Comparison of ENCODE assay signal across 9 cellular contexts in genomic region chr3:136802481-136802996, GRCh38. TPM values are rescaled to one million over a fixed set of nuclear protein-coding genes. Genes with fewer than 3 reads are reported as not detected.
A peak's percentile ranks its signal among the peaks of the same experiment; 100 is the strongest.
DNase-seq lines count a peak whose midpoint lies in the region; ATAC-seq and TF ChIP-seq lines count a peak whose summit lies in the region.
"Had no signal": no experiment of that assay in that cellular context is flagged by ENCODE, and none has a peak within 500 bp of the region (broad histone marks: within the 10 kb centered on the region; RNA-seq: fewer than 3 reads in every experiment).

No MANE protein-coding gene starts in this region.

- H3K27ac Mint-ChIP-seq in Calu3 (ENCODE audit: unreplicated experiment) = peak overlapping the region; percentile 98
- H3K27ac Mint-ChIP-seq in naive thymus-derived CD8-positive, alpha-beta T cell = peak overlapping the region in 1 of 10 donors; percentile 2
- no peak overlapping the region for H3K27ac Mint-ChIP-seq in CD14-positive monocyte

- H3K27ac ChIP-seq in body of pancreas (peak overlapping the region; percentile 25 to 79 (median 40)), right lobe of liver (peak overlapping the region in 1 of 3 donors; percentile 13)

- H3K36me3 Mint-ChIP-seq in Calu3 (ENCODE audit: insufficient read depth, unreplicated experiment) (peaks cover 9% of the 10 kb centered on the region), CD14-positive monocyte (no peaks in the 10 kb centered on the region)
- no peaks in the 10 kb centered on the region for H3K36me3 Mint-ChIP-seq in naive thymus-derived CD8-positive, alpha-beta T cell

- H3K9me3 ChIP-seq in body of pancreas = no peaks in the 10 kb centered on the region
- H3K9me3 ChIP-seq in right lobe of liver = no peaks in the 10 kb centered on the region

- CTCF ChIA-PET in Calu3 (lab: Charles Lee) = interaction anchor here (0.7 to 1.5 kb wide), 7 partner anchors 15 to 212 kb away, joined by 3 to 14 read pairs (median 5); partner anchors contain the start of genes NCK1 and STAG1

- H3K4me3 Mint-ChIP-seq in Calu3 (ENCODE audit: low read depth, unreplicated experiment) (peak overlapping the region; percentile 64), CD14-positive monocyte (no peak overlapping the region)
- H3K4me3 Mint-ChIP-seq in naive thymus-derived CD8-positive, alpha-beta T cell = no peak overlapping the region
- H3K4me3 Mint-ChIP-seq: CD8-positive, alpha-beta memory T cell had no signal

- intact Hi-C loops in Calu3 (cut with micrococcal nuclease; ENCODE audit: unreplicated experiment) (loop anchor here (1.0 kb wide), 1 partner anchor 16 kb away; no protein-coding TSS in a partner anchor), body of pancreas (cut with DNase I) (no loop called here), right lobe of liver (cut with DNase I) (no loop called here), CD14-positive monocyte (cut with micrococcal nuclease) (no loop called here)

- peaks cover 26% of the 10 kb centered on the region for H3K4me1 ChIP-seq in body of pancreas
- H3K4me1 ChIP-seq in right lobe of liver = no peaks in the 10 kb centered on the region

- DNase-seq in Calu3 (peak; percentile 67), NCI-H1105 treated with DMSO at 0.1 percent for 48 hours (lab: John Stamatoyannopoulos, UW) (peak; percentile 78), body of pancreas (peak in 1 of 4 donors; percentile 14), right lobe of liver (no peak), mesenteric fat pad (ENCODE audit: low spot score) (no peak), CD14-positive monocyte (ENCODE audit: low spot score) (no peak)
- no peak for DNase-seq in naive thymus-derived CD8-positive, alpha-beta T cell
- DNase-seq in activated CD4-positive, alpha-beta T cell treated with anti-CD3 and anti-CD28 coated beads for 1 hour = no peak
- DNase-seq: CD8-positive, alpha-beta memory T cell had no signal

- no peak for TF ChIP-seq CTCF in Calu3 (IDR thresholded peaks at IDR 0.05; ENCODE audit: unreplicated experiment)
- no peak for TF ChIP-seq CTCF in body of pancreas (IDR thresholded peaks at IDR 0.05)
- TF ChIP-seq CTCF in right lobe of liver (IDR thresholded peaks at IDR 0.05) = no peak
- no peak for TF ChIP-seq CTCF in CD14-positive monocyte (IDR thresholded peaks at IDR 0.05)

- H3K27me3 Mint-ChIP-seq in Calu3 (ENCODE audit: unreplicated experiment) (no peaks in the 10 kb centered on the region), CD14-positive monocyte (ENCODE audit: low read depth in 3 of 3) (no peaks in the 10 kb centered on the region)
- H3K27me3 Mint-ChIP-seq in naive thymus-derived CD8-positive, alpha-beta T cell = peaks cover 0 to 2% (median 0%) of the 10 kb centered on the region in 5 donors

- 17 to 20% methylated on average over 5 of the region's 5 CpGs for WGBS in body of pancreas, 2 donors
- 38% methylated on average over 5 of the region's 5 CpGs for WGBS in right lobe of liver (ENCODE audit: insufficient coverage, low coverage, low lambda C conversion rate, missing lambda C conversion rate)

- H3K36me3 ChIP-seq in body of pancreas (replicated peaks in 1 of 2; ENCODE audit: insufficient read depth in 1 of 2, low read depth in 2 of 2) (no peaks in the 10 kb centered on the region), right lobe of liver (no peaks in the 10 kb centered on the region)

- H3K27me3 ChIP-seq in body of pancreas (no peaks in the 10 kb centered on the region), right lobe of liver (no peaks in the 10 kb centered on the region)

- TF ChIP-seq POLR2A in body of pancreas (IDR thresholded peaks at IDR 0.05) = peak in 1 of 3 donors; percentile 9
- TF ChIP-seq POLR2A in right lobe of liver (IDR thresholded peaks at IDR 0.05) = no peak

- H3K9me3 Mint-ChIP-seq in Calu3 (ENCODE audit: low read depth, unreplicated experiment) = peaks cover 3% of the 10 kb centered on the region
- peaks cover 0 to 1% (median 0%) of the 10 kb centered on the region in 9 donors for H3K9me3 Mint-ChIP-seq in naive thymus-derived CD8-positive, alpha-beta T cell
- H3K9me3 Mint-ChIP-seq in CD14-positive monocyte = no peaks in the 10 kb centered on the region
- H3K9me3 Mint-ChIP-seq: CD8-positive, alpha-beta memory T cell had no signal

- no TSS peak for BruUV-seq in Calu3 (replicated peaks; lab: Mats Ljungman, UMichigan)

- ATAC-seq in body of pancreas (peak; percentile 86), right lobe of liver (peak in 3 of 4 donors; percentile 44 to 65 (median 49))
- no peak for ATAC-seq in naive thymus-derived CD8-positive, alpha-beta T cell

- H3K4me1 Mint-ChIP-seq in Calu3 (ENCODE audit: low read depth, unreplicated experiment) = peaks cover 36% of the 10 kb centered on the region
- peaks cover 0 to 2% (median under 1%) of the 10 kb centered on the region in 4 donors for H3K4me1 Mint-ChIP-seq in naive thymus-derived CD8-positive, alpha-beta T cell
- H3K4me1 Mint-ChIP-seq in CD14-positive monocyte = peaks cover 8% of the 10 kb centered on the region
- H3K4me1 Mint-ChIP-seq: CD8-positive, alpha-beta memory T cell had no signal

- H3K4me3 ChIP-seq in body of pancreas = no peak overlapping the region
- H3K4me3 ChIP-seq in right lobe of liver = no peak overlapping the region

- POLR2A ChIA-PET in naive thymus-derived CD8-positive, alpha-beta T cell (lab: Charles Lee) = no interaction called here

RNA-seq across cellular contexts. Expression of gene SLC35G2, which starts 16.4 kb away (rescaled TPM):
- total RNA-seq in Calu3 (2022) (31.0 and 31.4 TPM in 2 replicates), body of pancreas (1 to 10 TPM; 7.3 to 7.8 TPM), right lobe of liver (1 to 10 TPM in 3 of 6 experiments, under 1 TPM in 3; 0.51 to 2.7 (median 1.7) TPM), mesenteric fat pad (19.5 TPM)
- total RNA-seq in naive thymus-derived CD8-positive, alpha-beta T cell = not detected
- polyA plus RNA-seq in naive thymus-derived CD8-positive, alpha-beta T cell = 1 to 10 TPM in 1 of 3 donors, under 1 TPM in 1, not detected in 1; 0.16 to 1.2 TPM
- polyA plus RNA-seq in CD14-positive monocyte = not detected

RNA-seq across cellular contexts. Expression of gene STAG1, which starts 50.4 kb away (rescaled TPM):
- total RNA-seq in Calu3 (2022) (33.3 and 39.3 TPM in 2 replicates), body of pancreas (10 to 100 TPM; 26.2 to 28.3 TPM), right lobe of liver (10 to 100 TPM in 5 of 6 experiments, 1 to 10 TPM in 1; 8.2 to 18.5 (median 12.7) TPM), mesenteric fat pad (41.8 TPM)
- total RNA-seq in naive thymus-derived CD8-positive, alpha-beta T cell = 10 to 100 TPM; 47.7 to 51.2 TPM
- 10 to 100 TPM; 15.1 to 17.5 (median 16.9) TPM for polyA plus RNA-seq in naive thymus-derived CD8-positive, alpha-beta T cell
- 1 to 10 TPM; 7.2 to 10.0 TPM for polyA plus RNA-seq in CD14-positive monocyte

RNA-seq across cellular contexts. Expression of gene NCK1, which starts 59.5 kb away (rescaled TPM):
- total RNA-seq in Calu3 (2022) (108 and 127 TPM in 2 replicates), body of pancreas (10 to 100 TPM; 19.4 to 20.0 TPM), right lobe of liver (10 to 100 TPM; 21.4 to 27.0 (median 23.7) TPM), mesenteric fat pad (49.7 TPM)
- total RNA-seq in naive thymus-derived CD8-positive, alpha-beta T cell = 10 to 100 TPM; 52.6 to 62.2 TPM
- polyA plus RNA-seq in naive thymus-derived CD8-positive, alpha-beta T cell = 10 to 100 TPM; 36.1 to 44.3 (median 37.7) TPM
- polyA plus RNA-seq in CD14-positive monocyte = 10 to 100 TPM; 22.8 to 28.8 TPM

Comparison
In these comparisons a context has a peak if more than half of its experiments do, and no peak if none do; other contexts are left out.
1. DNase-seq: peak in Calu3 (single experiment) and NCI-H1105 treated with DMSO at 0.1 percent for 48 hours (single experiment); none in right lobe of liver (0 of 3), mesenteric fat pad (single experiment), naive thymus-derived CD8-positive, alpha-beta T cell (0 of 10), CD14-positive monocyte (single experiment) and activated CD4-positive, alpha-beta T cell treated with anti-CD3 and anti-CD28 coated beads for 1 hour (single experiment).
2. ATAC-seq: peak in body of pancreas (single experiment) and right lobe of liver (3 of 4); none in naive thymus-derived CD8-positive, alpha-beta T cell (0 of 2).